In genomic region chr19:14496029-14496848, GRCh38 we compare ENCODE assay signal across 8 cellular contexts. TPM values are rescaled to one million over a fixed set of nuclear protein-coding genes. Genes with fewer than 3 reads are reported as not detected.
DNase-seq lines count a peak whose midpoint lies in the region; ATAC-seq and TF ChIP-seq lines count a peak whose summit lies in the region.

TSS of gene GIPC1 (minus strand) at chr19:14496127. CDS start at chr19:14482976, 13,151 bp downstream.

- H3K9me3 ChIP-seq in ascending aorta = no peaks in the 10 kb centered on the region

- H3K27me3 ChIP-seq in ascending aorta = no peaks in the 10 kb centered on the region

- peaks cover 0 to 17% of the 10 kb centered on the region in 2 donors for H3K4me1 ChIP-seq in ascending aorta

- peaks cover 8% of the 10 kb centered on the region in 2 donors for H3K36me3 ChIP-seq in ascending aorta

- peaks cover 23% of the 10 kb centered on the region for H3K4me1 Mint-ChIP-seq in type B pancreatic cell (ENCODE audit: unreplicated experiment)

- no peak for TF ChIP-seq CTCF in HFF-Myc (IDR thresholded peaks at IDR 0.05; ENCODE audit: low read depth, low read length, missing control alignments)
- TF ChIP-seq CTCF in ascending aorta (IDR thresholded peaks at IDR 0.05) = no peak
- TF ChIP-seq CTCF in type B pancreatic cell (conservative IDR thresholded peaks at IDR 0.05) = no peak

- intact Hi-C loops in ascending aorta (cut with DNase I) = loop anchor here (1.0 to 5.0 kb wide), 4 partner anchors 22 to 414 kb away; partner anchors contain the start of genes DNAJB1 and TECR
- intact Hi-C loops in left ventricle myocardium superior (cut with micrococcal nuclease) = no loop called here
- intact Hi-C loops in posterior vena cava (cut with DNase I) = no loop called here

- H3K27ac Mint-ChIP-seq in type B pancreatic cell = peak within 1 kb of the TSS; percentile 97

- DNase-seq in DMS53 treated with DMSO at 0.1 percent for 48 hours (lab: John Stamatoyannopoulos, UW; ENCODE audit: unreplicated experiment) = peak; percentile 89
- peak; percentile 96 for DNase-seq in HFF-Myc (ENCODE audit: extremely low read depth, low read depth)
- peak; percentile 73 to 94 for DNase-seq in NCI-H187 (lab: John Stamatoyannopoulos, UW)
- peak; percentile 72 for DNase-seq in T-helper 22 cell (ENCODE audit: low read depth)
- peak; percentile 72 to 97 for DNase-seq in ascending aorta (ENCODE audit: low spot score in 2 of 2)
- DNase-seq in left ventricle myocardium superior = peak; percentile 97
- peak; percentile 98 for DNase-seq in posterior vena cava (ENCODE audit: low spot score)
- DNase-seq in type B pancreatic cell (ENCODE audit: extremely low spot score, unreplicated experiment) = peak; percentile 99

- peak within 1 kb of the TSS; percentile 36 to 53 for H3K27ac ChIP-seq in ascending aorta

- H3K4me3 ChIP-seq in HFF-Myc (replicated peaks; ENCODE audit: low read depth, low read length) (peak within 1 kb of the TSS; percentile 80), ascending aorta (peak within 1 kb of the TSS; percentile 90 to 93)

- peaks cover 12% of the 10 kb centered on the region for H3K36me3 Mint-ChIP-seq in type B pancreatic cell

- ATAC-seq in left ventricle myocardium superior = peak; percentile 97

- no peaks in the 10 kb centered on the region for H3K27me3 Mint-ChIP-seq in type B pancreatic cell

- H3K4me3 Mint-ChIP-seq in type B pancreatic cell = peak within 1 kb of the TSS; percentile 93

- no peaks in the 10 kb centered on the region for H3K9me3 Mint-ChIP-seq in type B pancreatic cell

RNA-seq across cellular contexts. Expression of gene GIPC1, which starts in this region (rescaled TPM):
- total RNA-seq in ascending aorta = 123 TPM
- total RNA-seq in left ventricle myocardium superior = 55.9 TPM
- 10 to 100 TPM; 43.5 to 46.1 TPM for total RNA-seq in posterior vena cava
- 123 and 308 TPM in 2 replicates for total RNA-seq in type B pancreatic cell (ENCODE audit: low replicate concordance)

Comparison
In these comparisons a context has a peak if more than half of its experiments do, and no peak if none do; other contexts are left out.
1. Peak in every context shown above with its lines: DNase-seq, ATAC-seq, H3K4me3 ChIP-seq and H3K27ac ChIP-seq.